ENCODE assay signal across 10 cellular contexts in genomic region chr14:68844210-68844545, GRCh38. TPM values are rescaled to one million over a fixed set of nuclear protein-coding genes. Genes with fewer than 3 reads are reported as not detected.
DNase-seq lines count a peak whose midpoint lies in the region; ATAC-seq and TF ChIP-seq lines count a peak whose summit lies in the region.
"Had no signal": no experiment of that assay in that cellular context is flagged by ENCODE, and none has a peak within 500 bp of the region (broad histone marks: within the 10 kb centered on the region; RNA-seq: fewer than 3 reads in every experiment).

No MANE protein-coding gene starts in this region.

- peaks cover 0 to 9% of the 10 kb centered on the region in 2 donors for H3K36me3 ChIP-seq in ascending aorta
- H3K36me3 ChIP-seq: left lung had no signal

- CTCF ChIA-PET in WTC11 (lab: Charles Lee) = interaction anchor here (0.6 to 3.6 kb wide), 57 partner anchors 9 to 1027 kb away, joined by 3 to 46 read pairs (median 4); no protein-coding TSS in a partner anchor

- no peaks in the 10 kb centered on the region for H3K9me3 Mint-ChIP-seq in activated naive CD4-positive, alpha-beta T cell treated with anti-CD3 and anti-CD28 coated beads, Interleukin-2, amount 50 U/mL, for 24 hours
- H3K9me3 Mint-ChIP-seq in WTC11 (peaks cover 11% of the 10 kb centered on the region), immature natural killer cell (no peaks in the 10 kb centered on the region)
- H3K9me3 Mint-ChIP-seq in stimulated activated memory B cell treated with anti-CD40 and anti-IgM and Interleukin-4, amounts not matched to agents 10 μg/mL and 1 μg/mL and 100 μg/mL, for 72 hours = no peaks in the 10 kb centered on the region

- H3K4me3 Mint-ChIP-seq in activated naive CD4-positive, alpha-beta T cell treated with anti-CD3 and anti-CD28 coated beads, Interleukin-2, amount 50 U/mL, for 24 hours = peak overlapping the region; percentile 75
- peak overlapping the region; percentile 82 for H3K4me3 Mint-ChIP-seq in WTC11
- peak overlapping the region in 4 of 5 donors; percentile 23 to 74 (median 70) for H3K4me3 Mint-ChIP-seq in immature natural killer cell
- peak overlapping the region; percentile 24 for H3K4me3 Mint-ChIP-seq in stimulated activated memory B cell treated with anti-CD40 and anti-IgM and Interleukin-4, amounts not matched to agents 10 μg/mL and 1 μg/mL and 100 μg/mL, for 72 hours

- no peaks in the 10 kb centered on the region for H3K4me1 ChIP-seq in ascending aorta

- no peaks in the 10 kb centered on the region for H3K27me3 Mint-ChIP-seq in activated naive CD4-positive, alpha-beta T cell treated with anti-CD3 and anti-CD28 coated beads, Interleukin-2, amount 50 U/mL, for 24 hours
- H3K27me3 Mint-ChIP-seq in WTC11 (ENCODE audit: low read depth) (no peaks in the 10 kb centered on the region; the same call in 1 of the 2 replicates), immature natural killer cell (ENCODE audit: low read depth in 3 of 3) (peaks cover 0 to 6% (median 3%) of the 10 kb centered on the region in 3 donors)
- peaks cover 17% of the 10 kb centered on the region for H3K27me3 Mint-ChIP-seq in stimulated activated memory B cell treated with anti-CD40 and anti-IgM and Interleukin-4, amounts not matched to agents 10 μg/mL and 1 μg/mL and 100 μg/mL, for 72 hours

- H3K27me3 ChIP-seq in ascending aorta = no peaks in the 10 kb centered on the region
- H3K27me3 ChIP-seq: left lung had no signal

- no peak overlapping the region for H3K4me3 ChIP-seq in ascending aorta
- H3K4me3 ChIP-seq: left lung had no signal

- POLR2A ChIA-PET in WTC11 (lab: Charles Lee) = interaction anchor here (0.7 kb wide), 3 partner anchors 51 to 334 kb away, joined by 3 read pairs; partner anchors contain the start of gene ZFP36L1

- H3K27ac ChIP-seq in ascending aorta = no peak overlapping the region
- H3K27ac ChIP-seq: epithelial cell of prostate had no signal

- no peaks in the 10 kb centered on the region for H3K9me3 ChIP-seq in ascending aorta
- H3K9me3 ChIP-seq: left lung had no signal

- H3K36me3 Mint-ChIP-seq in activated naive CD4-positive, alpha-beta T cell treated with anti-CD3 and anti-CD28 coated beads, Interleukin-2, amount 50 U/mL, for 24 hours = peaks cover 6% of the 10 kb centered on the region
- 0 out of 2 replicates have a peak, but pooled peaks cover 3% of the 10 kb centered on the region for H3K36me3 Mint-ChIP-seq in WTC11
- peaks cover 0 to 4% (median 0%) of the 10 kb centered on the region in 3 donors for H3K36me3 Mint-ChIP-seq in immature natural killer cell
- H3K36me3 Mint-ChIP-seq in stimulated activated memory B cell treated with anti-CD40 and anti-IgM and Interleukin-4, amounts not matched to agents 10 μg/mL and 1 μg/mL and 100 μg/mL, for 72 hours = no peaks in the 10 kb centered on the region

- intact Hi-C loops in ascending aorta (cut with DNase I) = loop anchor here (5.0 kb wide), 2 partner anchors 962 to 1007 kb away; no protein-coding TSS in a partner anchor

- peaks cover 42% of the 10 kb centered on the region for H3K4me1 Mint-ChIP-seq in activated naive CD4-positive, alpha-beta T cell treated with anti-CD3 and anti-CD28 coated beads, Interleukin-2, amount 50 U/mL, for 24 hours
- H3K4me1 Mint-ChIP-seq in WTC11 = peaks cover 8% of the 10 kb centered on the region
- H3K4me1 Mint-ChIP-seq in immature natural killer cell = peaks cover 43 to 55% of the 10 kb centered on the region in 2 donors
- peaks cover 28% of the 10 kb centered on the region for H3K4me1 Mint-ChIP-seq in stimulated activated memory B cell treated with anti-CD40 and anti-IgM and Interleukin-4, amounts not matched to agents 10 μg/mL and 1 μg/mL and 100 μg/mL, for 72 hours

- TF ChIP-seq CTCF in WTC11 (IDR thresholded peaks at IDR 0.05) (no peak), ascending aorta (IDR thresholded peaks at IDR 0.05) (no peak)

- peak overlapping the region; percentile 41 for H3K27ac Mint-ChIP-seq in activated naive CD4-positive, alpha-beta T cell treated with anti-CD3 and anti-CD28 coated beads, Interleukin-2, amount 50 U/mL, for 24 hours
- H3K27ac Mint-ChIP-seq in WTC11 (no peak overlapping the region), immature natural killer cell (peak overlapping the region in 2 of 6 donors; percentile 66 to 87)
- H3K27ac Mint-ChIP-seq in stimulated activated memory B cell treated with anti-CD40 and anti-IgM and Interleukin-4, amounts not matched to agents 10 μg/mL and 1 μg/mL and 100 μg/mL, for 72 hours = peak overlapping the region; percentile 73

- DNase-seq in activated naive CD4-positive, alpha-beta T cell treated with Interleukin-2 at 50 U/mL for 16 hours = no peak
- DNase-seq in WTC11 (ENCODE audit: low spot score) = no peak
- no peak for DNase-seq in immature natural killer cell
- DNase-seq in DMS53 (lab: John Stamatoyannopoulos, UW) = no peak
- no peak for DNase-seq in NCI-H748 treated with DMSO at 0.1 percent for 48 hours (lab: John Stamatoyannopoulos, UW)
- DNase-seq in ascending aorta (ENCODE audit: low spot score in 2 of 2) = no peak

- no peak for ATAC-seq in WTC11
- no peak for ATAC-seq in stimulated activated memory B cell treated with anti-CD40 and anti-IgM and Interleukin-4, amounts not matched to agents 10 μg/mL and 1 μg/mL and 100 μg/mL, for 72 hours

TF ChIP-seq in WTC11, 78 proteins besides CTCF, POLR2A, EP300 and RAD21:
- TF ChIP-seq CBFB (CRISPR knock-in tag; IDR thresholded peaks at IDR 0.05; ENCODE audit: low read depth) = no peak
- TF ChIP-seq PREB (CRISPR knock-in tag; IDR thresholded peaks at IDR 0.05; ENCODE audit: borderline replicate concordance) = no peak
- no peak for TF ChIP-seq GRHL2 (CRISPR knock-in tag; IDR thresholded peaks at IDR 0.05; ENCODE audit: insufficient replicate concordance, severe bottlenecking)
- no peak for TF ChIP-seq ZNF281 (CRISPR knock-in tag; IDR thresholded peaks at IDR 0.05)
- no peak for TF ChIP-seq SMAD4 (CRISPR knock-in tag; IDR thresholded peaks at IDR 0.05)
- no peak for TF ChIP-seq HMGXB4 (CRISPR knock-in tag; IDR thresholded peaks at IDR 0.05)

RNA-seq across cellular contexts. Expression of gene ZFP36L1, which starts 51.3 kb away (rescaled TPM):
- total RNA-seq in WTC11 (2021) (132 to 150 TPM (median 148 TPM) in 3 replicates), ascending aorta (772 TPM)
- 100 to 1,000 TPM in 1 of 3 donors, 10 to 100 TPM in 2; 36.6 to 126 (median 61.8) TPM for polyA plus RNA-seq in immature natural killer cell

Comparison
In these comparisons a context has a peak if more than half of its experiments do, and no peak if none do; other contexts are left out.
1. H3K4me3 Mint-ChIP-seq: peak in every context shown above with its lines; median percentile 82 in WTC11; 75 in activated naive CD4-positive, alpha-beta T cell treated with anti-CD3 and anti-CD28 coated beads, Interleukin-2, amount 50 U/mL, for 24 hours; 70 in immature natural killer cell; 24 in stimulated activated memory B cell treated with anti-CD40 and anti-IgM and Interleukin-4, amounts not matched to agents 10 μg/mL and 1 μg/mL and 100 μg/mL, for 72 hours.